22 cellular contexts compared by ENCODE assay signal in genomic region chr15:77866596-77867125, GRCh38.
A peak's percentile ranks its signal among the peaks of the same experiment; 100 is the strongest.
DNase-seq lines count a peak whose midpoint lies in the region; ATAC-seq and TF ChIP-seq lines count a peak whose summit lies in the region.
"Had no signal": no experiment of that assay in that cellular context is flagged by ENCODE, and none has a peak within 500 bp of the region (broad histone marks: within the 10 kb centered on the region; RNA-seq: fewer than 3 reads in every experiment).

No MANE protein-coding gene starts in this region.

- H3K27me3 Mint-ChIP-seq in endodermal cell (ENCODE audit: insufficient read depth): peaks cover 6% of the 10 kb centered on the region

- H3K4me1 ChIP-seq in Peyer's patch: no peaks in the 10 kb centered on the region
- no peaks in the 10 kb centered on the region for H3K4me1 ChIP-seq in endodermal cell (ENCODE audit: control insufficient read depth, insufficient read depth, low read length)

- H3K27me3 ChIP-seq in H7 (ENCODE audit: control insufficient read depth, insufficient read depth, low read length) (no peaks in the 10 kb centered on the region), Peyer's patch (no peaks in the 10 kb centered on the region), endodermal cell (ENCODE audit: control insufficient read depth, insufficient read depth, low read length, poor library complexity, severe bottlenecking) (no peaks in the 10 kb centered on the region)
- H3K27me3 ChIP-seq: MG63 had no signal

- H3K4me3 Mint-ChIP-seq in endodermal cell: no peak overlapping the region
- H3K4me3 Mint-ChIP-seq: CD4-positive, alpha-beta memory T cell had no signal

- no peak for TF ChIP-seq CTCF in Peyer's patch (IDR thresholded peaks at IDR 0.05)
- TF ChIP-seq CTCF in endodermal cell (conservative IDR thresholded peaks at IDR 0.05): no peak

- TF ChIP-seq POLR2A in Peyer's patch (IDR thresholded peaks at IDR 0.05): no peak

- intact Hi-C loops in sciatic nerve (cut with DNase I): no loop called here

- DNase-seq in H7 (peak; percentile 14), Peyer's patch (peak in 2 of 3 donors; percentile 28 to 36), endodermal cell (peak; percentile 29), sciatic nerve (ENCODE audit: low spot score) (peak; percentile 50), kidney glomerular epithelial cell (lab: John Stamatoyannopoulos, UW) (no peak), pons (ENCODE audit: low spot score) (no peak), AG08396 (ENCODE audit: low spot score) (no peak)
- DNase-seq: C1 segment of cervical spinal cord; CD4-positive, alpha-beta memory T cell; COR-L47; DMS53; HCEC 1CT; IMR-90; KG1; MG63; NCI-H2029 treated with DMSO at 0.1 percent for 48 hours; NCI-H226; NCI-H510A; NCI-H69; SJCRH30 had no signal

- no peak overlapping the region for H3K9ac ChIP-seq in endodermal cell (ENCODE audit: extremely low read depth, low read length, poor library complexity, severe bottlenecking)

- H3K36me3 ChIP-seq in H7 (replicated peaks; ENCODE audit: control insufficient read depth, insufficient read depth, low read length) (no peaks in the 10 kb centered on the region), Peyer's patch (no peaks in the 10 kb centered on the region), endodermal cell (ENCODE audit: control insufficient read depth, insufficient read depth, low read length) (no peaks in the 10 kb centered on the region)
- H3K36me3 ChIP-seq: MG63, SJCRH30 had no signal

- H3K4me1 Mint-ChIP-seq in endodermal cell: peaks cover 4% of the 10 kb centered on the region

- no peaks in the 10 kb centered on the region for H3K9me3 Mint-ChIP-seq in endodermal cell
- H3K9me3 Mint-ChIP-seq: CD4-positive, alpha-beta memory T cell had no signal

- no peak overlapping the region for H3K27ac ChIP-seq in Peyer's patch
- no peak overlapping the region for H3K27ac ChIP-seq in endodermal cell (ENCODE audit: low read depth, low read length)
- H3K27ac ChIP-seq: A549, SJCRH30 had no signal

- H3K4me3 ChIP-seq in H7 (ENCODE audit: insufficient read depth, low read depth, low read length) (no peak overlapping the region), Peyer's patch (no peak overlapping the region), endodermal cell (ENCODE audit: low read length) (no peak overlapping the region)
- H3K4me3 ChIP-seq: A549, MG63, SJCRH30 had no signal

- 78% methylated on average over 8 of the region's 8 CpGs; no CpG with 5 or more reads in 1 of the 2 experiments for WGBS in endodermal cell (ENCODE audit: insufficient coverage in 1 of 2, insufficient read length in 1 of 2), 2 experiments

- ATAC-seq in sciatic nerve: no peak
- ATAC-seq: A549, SK-N-SH treated with all-trans-retinoic acid at 6 μM for 48 hours had no signal

- no peak overlapping the region for H3K27ac Mint-ChIP-seq in endodermal cell
- H3K27ac Mint-ChIP-seq: CD4-positive, alpha-beta memory T cell had no signal

- H3K36me3 Mint-ChIP-seq in endodermal cell (ENCODE audit: low read depth): no peaks in the 10 kb centered on the region
- H3K36me3 Mint-ChIP-seq: CD4-positive, alpha-beta memory T cell had no signal

- no peaks in the 10 kb centered on the region for H3K9me3 ChIP-seq in Peyer's patch
- no peaks in the 10 kb centered on the region for H3K9me3 ChIP-seq in endodermal cell (ENCODE audit: control insufficient read depth, low read length)
- H3K9me3 ChIP-seq: A549, MG63, SJCRH30 had no signal

Comparison
In these comparisons a context has a peak if more than half of its experiments do, and no peak if none do; other contexts are left out.
1. DNase-seq: peak in H7 (single experiment), Peyer's patch (2 of 3), endodermal cell (single experiment) and sciatic nerve (single experiment); none in kidney glomerular epithelial cell (single experiment), pons (single experiment) and AG08396 (single experiment).